28 cellular contexts compared by ENCODE assay signal in the genomic region with DNA sequence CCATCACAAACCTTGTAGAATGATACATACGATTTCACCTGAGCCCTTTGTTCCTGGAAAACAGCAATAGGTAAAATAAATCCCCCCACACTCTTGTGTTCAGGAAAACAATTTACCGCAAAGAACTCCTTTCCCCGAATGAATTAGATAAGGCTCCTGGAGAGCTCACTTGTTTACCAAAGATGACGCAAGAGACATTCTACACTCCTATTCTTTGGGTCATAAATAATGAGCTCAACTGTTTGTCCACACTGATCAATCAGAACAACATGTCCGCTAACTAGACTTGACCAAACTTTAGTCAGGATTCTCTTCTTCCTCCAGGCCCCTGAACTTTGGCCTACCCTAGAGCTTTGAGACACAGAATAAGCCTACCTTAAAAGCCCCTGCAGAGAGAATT.
"Had no signal": no experiment of that assay in that cellular context is flagged by ENCODE, and none has a peak within 500 bp of the region (broad histone marks: within the 10 kb centered on the region; RNA-seq: fewer than 3 reads in every experiment).

No MANE protein-coding gene starts in this region.

- ATAC-seq: activated CD4-positive, alpha-beta T cell treated with anti-CD3 and anti-CD28 coated beads for 36 hours; activated CD4-positive, CD25-positive, alpha-beta regulatory T cell treated with anti-CD3 and anti-CD28 coated beads, Interleukin-2, amount 50 U/mL, for 24 hours; activated CD8-positive, alpha-beta T cell treated with anti-CD3 and anti-CD28 coated beads, Interleukin-2, amount 10 ng/mL, durations not matched to agents 7 days and 5 days; PC-3 had no signal

- H3K4me3 ChIP-seq: Peyer's patch, SJSA1 had no signal

- H3K4me2 ChIP-seq: SK-N-SH had no signal

- H3K4me1 ChIP-seq: Peyer's patch, SJSA1 had no signal

- FAIRE-seq: astrocyte, bronchial epithelial cell, TTC549 had no signal

- H3K27me3 ChIP-seq: Peyer's patch, SJSA1 had no signal

- H3K36me3 ChIP-seq: Peyer's patch, SJSA1 had no signal

- H3K9me3 ChIP-seq: Peyer's patch, SJSA1, SK-N-SH had no signal

- H3K27ac ChIP-seq: Peyer's patch, SJSA1 had no signal

- H3K9me2 ChIP-seq: SK-N-SH had no signal

- DNase-seq: activated CD4-positive, alpha-beta T cell treated with anti-CD3 and anti-CD28 coated beads for 36 hours; activated CD4-positive, alpha-beta T cell treated with anti-CD3 and anti-CD28 coated beads, Interleukin-2, amount 10 ng/mL, durations not matched to agents 7 days and 5 days; activated CD4-positive, alpha-beta T cell treated with anti-CD3 and anti-CD28 coated beads, Interleukin-2, amount 50 U/mL, for 48 hours; activated CD8-positive, alpha-beta T cell treated with anti-CD3 and anti-CD28 coated beads, Interleukin-2, amount 10 ng/mL, durations not matched to agents 7 days and 5 days; activated gamma-delta T cell; activated naive CD4-positive, alpha-beta T cell treated with Interleukin-2 at 50 U/mL for 16 hours; activated naive CD8-positive, alpha-beta T cell treated with anti-CD3 and anti-CD28 coated beads, Interleukin-2, amount 10 ng/mL, durations not matched to agents 7 days and 5 days; activated T-cell treated with anti-CD3 and anti-CD28 coated beads, Interleukin-2, amount 50 U/mL, for 24 hours; caudate nucleus; cerebellar nuclear complex; NCI-H1092 treated with DMSO at 0.1 percent for 48 hours; NCI-H146; NCI-H187; NCI-H2029 treated with DMSO at 0.1 percent for 48 hours; NCI-H345; NCI-H524 treated with DMSO at 0.1 percent for 48 hours; NCI-H748 treated with DMSO at 0.1 percent for 48 hours; NK-92 treated with Interleukin-12 subunit alpha and Interleukin-12 subunit beta, amount 100 ng/mL, for 24 hours; PC-3; Peyer's patch; RPMI8226; SHP77 treated with DMSO at 0.1 percent for 48 hours; SK-N-SH had no signal
